ENCODE assay signal across 29 cellular contexts in the genomic region with DNA sequence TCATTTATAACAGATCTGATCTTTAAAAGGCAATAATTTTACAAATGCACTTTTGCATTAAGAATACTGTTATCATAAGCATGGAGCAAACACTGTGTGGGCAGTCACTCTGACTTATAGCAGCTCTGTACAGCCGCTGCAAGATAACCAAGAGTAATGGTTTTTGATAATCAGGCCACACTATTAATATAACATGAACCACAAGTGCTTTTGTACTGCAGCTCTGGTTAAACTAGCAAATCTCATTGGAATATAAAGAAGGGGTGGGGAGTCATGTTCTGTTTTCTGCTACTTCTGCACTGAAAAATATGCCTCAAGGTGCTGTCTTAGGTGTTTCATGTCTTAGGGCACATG.
A peak's percentile ranks its signal among the peaks of the same experiment; 100 is the strongest.
DNase-seq lines count a peak whose midpoint lies in the region; ATAC-seq, FAIRE-seq and TF ChIP-seq lines count a peak whose summit lies in the region.
"Had no signal": no experiment of that assay in that cellular context is flagged by ENCODE, and none has a peak within 500 bp of the region (broad histone marks: within the 10 kb centered on the region; RNA-seq: fewer than 3 reads in every experiment).

No MANE protein-coding gene starts in this region.

- TF ChIP-seq EP300 in SK-N-SH (IDR thresholded peaks at IDR 0.05; ENCODE audit: borderline replicate concordance in 1 of 2, low read depth in 1 of 2, low read length in 1 of 2) = no peak

- DNase-seq in SK-N-SH = no peak
- no peak for DNase-seq in endothelial cell of umbilical vein (ENCODE audit: low read depth, low spot score)
- DNase-seq in neural progenitor cell (ENCODE audit: low spot score) = no peak
- no peak for DNase-seq in upper lobe of right lung
- DNase-seq in body of pancreas = no peak
- DNase-seq in glutamatergic neuron = no peak
- no peak for DNase-seq in GM03348 (ENCODE audit: low spot score)
- DNase-seq: activated CD4-positive, alpha-beta T cell treated with anti-CD3 and anti-CD28 coated beads for 36 hours; central memory CD4-positive, alpha-beta T cell; cortex of kidney; DMS79 treated with DMSO at 0.1 percent for 48 hours; effector memory CD4-positive, alpha-beta T cell; GF-D8; GOT3; KBM-7; lower lobe of right lung; natural killer cell; NCI-H2029 treated with DMSO at 0.1 percent for 48 hours; NCI-H524 treated with DMSO at 0.1 percent for 48 hours; ovary; PC-9; small intestine; stimulated activated naive CD4-positive, alpha-beta T cell treated with Interleukin-2 at 50 U/mL for 16 hours; testis; uterus had no signal

- dilution Hi-C loops in endothelial cell of umbilical vein (cut with MboI; ENCODE audit: extremely low pct_ligation_motif_present, low sequenced_read_pairs) = no loop called here

- no peak for TF ChIP-seq RAD21 in SK-N-SH (IDR thresholded peaks at IDR 0.05; ENCODE audit: low read length)

- no peak for FAIRE-seq in endothelial cell of umbilical vein (lab: Jason Lieb, UNC)
- FAIRE-seq: small intestine had no signal

- POLR2A ChIA-PET in SK-N-SH (lab: Yijun Ruan, JAX) = no interaction called here
- POLR2A ChIA-PET in endothelial cell of umbilical vein (lab: Charles Lee) = no interaction called here

- H3K9me2 ChIP-seq in SK-N-SH = no peaks in the 10 kb centered on the region

- ATAC-seq in SK-N-SH treated with all-trans-retinoic acid at 6 μM for 48 hours (no peak), upper lobe of right lung (no peak), body of pancreas (no peak)
- ATAC-seq: activated CD4-positive, alpha-beta T cell treated with anti-CD3 and anti-CD28 coated beads for 36 hours; lower lobe of right lung; natural killer cell had no signal

- no peaks in the 10 kb centered on the region for H3K9me3 ChIP-seq in SK-N-SH
- no peaks in the 10 kb centered on the region for H3K9me3 ChIP-seq in endothelial cell of umbilical vein (replicated peaks; ENCODE audit: control insufficient read depth, insufficient read depth, low read length)
- no peaks in the 10 kb centered on the region for H3K9me3 ChIP-seq in neural progenitor cell (ENCODE audit: low read depth)
- H3K9me3 ChIP-seq in upper lobe of right lung = no peaks in the 10 kb centered on the region
- H3K9me3 ChIP-seq in body of pancreas = no peaks in the 10 kb centered on the region
- H3K9me3 ChIP-seq: ascending aorta, lower lobe of right lung, ovary, testis, uterus had no signal

- H3K27ac ChIP-seq in SK-N-SH (ENCODE audit: low read depth in 2 of 2, low read length in 1 of 2) (no peak overlapping the region), endothelial cell of umbilical vein (ENCODE audit: insufficient read depth, low read depth, low read length) (no peak overlapping the region), neural progenitor cell (no peak overlapping the region), upper lobe of right lung (peak overlapping the region; percentile 76), body of pancreas (no peak overlapping the region)
- H3K27ac ChIP-seq: ascending aorta, PC-9, uterus had no signal

- intact Hi-C loops in endothelial cell of umbilical vein (cut with micrococcal nuclease) = loop anchor here (5.0 to 10.0 kb wide), 3 partner anchors 111 to 391 kb away; no protein-coding TSS in a partner anchor
- intact Hi-C loops in upper lobe of right lung (cut with DNase I) = no loop called here
- intact Hi-C loops in body of pancreas (cut with DNase I) = no loop called here

- H3K9me3 Mint-ChIP-seq in neural progenitor cell (no peaks in the 10 kb centered on the region), glutamatergic neuron (ENCODE audit: unreplicated experiment) (peaks cover 2% of the 10 kb centered on the region)
- H3K9me3 Mint-ChIP-seq: natural killer cell; T-helper 2 cell treated with Interferon-gamma antibody and Interleukin-4, amounts not matched to agents 5 μg/mL and 100 μg/mL, for 36 hours had no signal

- no peak for TF ChIP-seq CTCF in SK-N-SH (IDR thresholded peaks at IDR 0.05)
- no peak for TF ChIP-seq CTCF in endothelial cell of umbilical vein (IDR thresholded peaks at IDR 0.05; ENCODE audit: extremely low read depth in 1 of 2, insufficient read depth in 1 of 2, low read depth in 1 of 2, low read length in 2 of 2)
- no peak for TF ChIP-seq CTCF in neural progenitor cell (IDR thresholded peaks at IDR 0.05)
- TF ChIP-seq CTCF in upper lobe of right lung (IDR thresholded peaks at IDR 0.05) = no peak
- TF ChIP-seq CTCF in body of pancreas (IDR thresholded peaks at IDR 0.05) = no peak
- TF ChIP-seq CTCF in glutamatergic neuron (IDR thresholded peaks at IDR 0.05; ENCODE audit: partially characterized antibody, unreplicated experiment) = no peak

- H3K4me1 Mint-ChIP-seq in neural progenitor cell (peaks cover 33% of the 10 kb centered on the region), glutamatergic neuron (ENCODE audit: low read depth, unreplicated experiment) (peaks cover 19% of the 10 kb centered on the region)
- H3K4me1 Mint-ChIP-seq: activated CD4-positive, alpha-beta T cell treated with anti-CD3 and anti-CD28 coated beads for 36 hours had no signal

- H3K9ac ChIP-seq in SK-N-SH (no peak overlapping the region), endothelial cell of umbilical vein (replicated peaks; ENCODE audit: extremely low read depth, insufficient read depth, low read length) (no peak overlapping the region), neural progenitor cell (no peak overlapping the region)

- no peaks in the 10 kb centered on the region for H3K36me3 ChIP-seq in SK-N-SH (replicated peaks in 1 of 2; ENCODE audit: control insufficient read depth in 1 of 2, insufficient read depth in 2 of 2, low read length in 1 of 2)
- H3K36me3 ChIP-seq in endothelial cell of umbilical vein (ENCODE audit: control insufficient read depth in 2 of 2, extremely low read depth in 1 of 2, insufficient read depth in 2 of 2, low read length in 2 of 2) = no peaks in the 10 kb centered on the region
- H3K36me3 ChIP-seq in neural progenitor cell = no peaks in the 10 kb centered on the region
- H3K36me3 ChIP-seq in upper lobe of right lung = no peaks in the 10 kb centered on the region
- no peaks in the 10 kb centered on the region for H3K36me3 ChIP-seq in body of pancreas (replicated peaks in 1 of 2; ENCODE audit: insufficient read depth in 1 of 2, low read depth in 2 of 2)
- H3K36me3 ChIP-seq: ascending aorta, lower lobe of right lung, ovary, uterus had no signal

- TF ChIP-seq POLR2A in endothelial cell of umbilical vein (IDR thresholded peaks at IDR 0.05; ENCODE audit: low read depth, low read length) (no peak), body of pancreas (IDR thresholded peaks at IDR 0.05) (no peak)

- H3K27me3 Mint-ChIP-seq in neural progenitor cell (ENCODE audit: insufficient read depth, low read depth) = no peaks in the 10 kb centered on the region
- no peaks in the 10 kb centered on the region for H3K27me3 Mint-ChIP-seq in glutamatergic neuron (ENCODE audit: unreplicated experiment)

- no peak overlapping the region for H3K4me3 ChIP-seq in SK-N-SH (ENCODE audit: low read depth in 2 of 2, low read length in 1 of 2)
- H3K4me3 ChIP-seq in endothelial cell of umbilical vein (replicated peaks in 1 of 3; ENCODE audit: insufficient read depth in 1 of 3, low read depth in 1 of 3, low read length in 3 of 3) = no peak overlapping the region
- H3K4me3 ChIP-seq in neural progenitor cell = no peak overlapping the region
- H3K4me3 ChIP-seq in upper lobe of right lung = no peak overlapping the region
- no peak overlapping the region for H3K4me3 ChIP-seq in body of pancreas
- H3K4me3 ChIP-seq: lower lobe of right lung, ovary, PC-9, testis, uterus had no signal

- 87% methylated on average over 1 of the region's 1 CpG for WGBS in SK-N-SH (ENCODE audit: low lambda C conversion rate)
- WGBS in body of pancreas, 2 donors = 76 to 83% methylated on average over 1 of the region's 1 CpG

- H3K4me1 ChIP-seq in SK-N-SH (ENCODE audit: control insufficient read depth in 1 of 2, insufficient read depth in 2 of 2, low read depth in 1 of 2, low read length in 1 of 2) (peaks cover 0 to 4% of the 10 kb centered on the region in 2 experiments; a peak in 1 of 4 replicates), endothelial cell of umbilical vein (ENCODE audit: control insufficient read depth, extremely low read depth, insufficient read depth, low read length) (peaks cover 23% of the 10 kb centered on the region), neural progenitor cell (peaks cover 41% of the 10 kb centered on the region), upper lobe of right lung (peaks cover 12% of the 10 kb centered on the region), body of pancreas (peaks cover 4% of the 10 kb centered on the region)
- H3K4me1 ChIP-seq: ascending aorta, uterus had no signal

- H3K79me2 ChIP-seq in SK-N-SH (ENCODE audit: insufficient read depth) (no peaks in the 10 kb centered on the region), endothelial cell of umbilical vein (ENCODE audit: control insufficient read depth, insufficient read depth, low read length) (no peaks in the 10 kb centered on the region), neural progenitor cell (ENCODE audit: low read depth) (no peaks in the 10 kb centered on the region)

- peak overlapping the region; percentile 72; the same call in 1 of the 2 replicates for H2AFZ ChIP-seq in SK-N-SH (ENCODE audit: low read depth)
- peak overlapping the region; percentile 100 for H2AFZ ChIP-seq in endothelial cell of umbilical vein (ENCODE audit: low read depth, low read length)
- H2AFZ ChIP-seq in neural progenitor cell (replicated peaks) = peak overlapping the region; percentile 46
- H2AFZ ChIP-seq: PC-9 had no signal

- no peak overlapping the region for H3K4me2 ChIP-seq in SK-N-SH
- H3K4me2 ChIP-seq in endothelial cell of umbilical vein (ENCODE audit: insufficient read depth, low read length) = peak overlapping the region; percentile 95
- H3K4me2 ChIP-seq in neural progenitor cell = peak overlapping the region; percentile 57
- H3K4me2 ChIP-seq: PC-9 had no signal

- H3K4me3 Mint-ChIP-seq in neural progenitor cell (no peak overlapping the region), glutamatergic neuron (ENCODE audit: unreplicated experiment) (no peak overlapping the region)
- H3K4me3 Mint-ChIP-seq: activated CD4-positive, alpha-beta T cell treated with anti-CD3 and anti-CD28 coated beads for 36 hours; activated naive CD8-positive, alpha-beta T cell; natural killer cell; T-helper 2 cell treated with Interferon-gamma antibody and Interleukin-4, amounts not matched to agents 5 μg/mL and 100 μg/mL, for 36 hours had no signal

- BruUV-seq in endothelial cell of umbilical vein (replicated peaks; lab: Mats Ljungman, UMichigan) = no TSS peak

- no peaks in the 10 kb centered on the region for H3K9me1 ChIP-seq in endothelial cell of umbilical vein (replicated peaks; ENCODE audit: control insufficient read depth, extremely low read depth, insufficient read depth, low read length)

- no peaks in the 10 kb centered on the region for H3K27me3 ChIP-seq in SK-N-SH (ENCODE audit: insufficient read depth)
- no peaks in the 10 kb centered on the region for H3K27me3 ChIP-seq in endothelial cell of umbilical vein (ENCODE audit: control insufficient read depth in 2 of 2, insufficient read depth in 2 of 2, low read length in 2 of 2)
- no peaks in the 10 kb centered on the region for H3K27me3 ChIP-seq in neural progenitor cell
- no peaks in the 10 kb centered on the region for H3K27me3 ChIP-seq in upper lobe of right lung
- H3K27me3 ChIP-seq in body of pancreas = no peaks in the 10 kb centered on the region
- H3K27me3 ChIP-seq: ascending aorta, ovary, testis, uterus had no signal

- no peaks in the 10 kb centered on the region for H3K36me3 Mint-ChIP-seq in neural progenitor cell
- H3K36me3 Mint-ChIP-seq in glutamatergic neuron (ENCODE audit: unreplicated experiment) = no peaks in the 10 kb centered on the region
- H3K36me3 Mint-ChIP-seq: activated naive CD8-positive, alpha-beta T cell; natural killer cell had no signal

- no peaks in the 10 kb centered on the region for H3F3A ChIP-seq in SK-N-SH (replicated peaks; ENCODE audit: insufficient read depth)
- peaks cover 17% of the 10 kb centered on the region for H3F3A ChIP-seq in neural progenitor cell (ENCODE audit: low read depth)

- CTCF ChIA-PET in SK-N-SH (lab: Yijun Ruan, JAX) = no interaction called here
- CTCF ChIA-PET in endothelial cell of umbilical vein (lab: Charles Lee) = no interaction called here

- H3K27ac Mint-ChIP-seq in neural progenitor cell = no peak overlapping the region
- H3K27ac Mint-ChIP-seq in glutamatergic neuron (ENCODE audit: unreplicated experiment) = no peak overlapping the region
- H3K27ac Mint-ChIP-seq: activated CD4-positive, alpha-beta T cell treated with anti-CD3 and anti-CD28 coated beads for 36 hours; activated naive CD8-positive, alpha-beta T cell; natural killer cell; T-helper 2 cell treated with Interferon-gamma antibody and Interleukin-4, amounts not matched to agents 5 μg/mL and 100 μg/mL, for 36 hours had no signal

- H4K20me1 ChIP-seq in SK-N-SH (ENCODE audit: insufficient read depth) (no peaks in the 10 kb centered on the region), endothelial cell of umbilical vein (replicated peaks; ENCODE audit: control insufficient read depth, extremely low read depth, insufficient read depth, low read length) (no peaks in the 10 kb centered on the region), neural progenitor cell (ENCODE audit: low read depth) (no peaks in the 10 kb centered on the region)

Comparison
In these comparisons a context has a peak if more than half of its experiments do, and no peak if none do; other contexts are left out.
1. H2AFZ ChIP-seq: peak in every context shown above with its lines; median percentile 100 in endothelial cell of umbilical vein; 72 in SK-N-SH; 46 in neural progenitor cell.